ENCODE assay signal across 13 cellular contexts in the genomic region with DNA sequence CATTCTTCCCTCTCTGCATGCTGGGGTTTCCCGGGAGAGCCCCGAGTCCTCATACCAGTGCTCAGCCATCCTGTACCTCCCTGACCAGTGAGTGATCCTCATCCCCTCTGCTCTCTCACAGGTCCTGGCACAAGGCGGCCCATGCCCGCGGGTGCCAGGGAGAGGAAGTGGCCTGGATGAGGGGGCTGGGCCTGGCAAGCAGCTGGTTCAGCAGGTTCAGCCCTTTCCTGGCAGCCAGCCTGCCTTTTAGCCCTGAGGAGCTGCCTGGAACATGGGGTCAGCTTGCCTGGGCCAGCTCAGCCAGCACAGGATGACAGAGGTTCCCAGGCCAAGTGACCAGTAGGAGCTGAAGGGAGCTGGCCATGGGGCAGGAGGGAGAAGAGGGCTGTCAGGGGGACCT. TPM values are rescaled to one million over a fixed set of nuclear protein-coding genes. Genes with fewer than 3 reads are reported as not detected.
A peak's percentile ranks its signal among the peaks of the same experiment; 100 is the strongest.
DNase-seq lines count a peak whose midpoint lies in the region; ATAC-seq and TF ChIP-seq lines count a peak whose summit lies in the region.
"Had no signal": no experiment of that assay in that cellular context is flagged by ENCODE, and none has a peak within 500 bp of the region (broad histone marks: within the 10 kb centered on the region; RNA-seq: fewer than 3 reads in every experiment).

No MANE protein-coding gene starts in this region.

- H3K4me1 Mint-ChIP-seq in progenitor cell of endocrine pancreas (ENCODE audit: low read depth) = peaks cover 3% of the 10 kb centered on the region

- H3K9me3 ChIP-seq in right atrium auricular region = no peaks in the 10 kb centered on the region
- H3K9me3 ChIP-seq in Karpas-422 (ENCODE audit: low read length) = no peaks in the 10 kb centered on the region

- no peak overlapping the region for H3K4me3 Mint-ChIP-seq in progenitor cell of endocrine pancreas (ENCODE audit: low read depth)
- H3K4me3 Mint-ChIP-seq: activated naive CD8-positive, alpha-beta T cell treated with anti-CD3 and anti-CD28 coated beads, Interleukin-2, amount 50 U/mL, for 24 hours had no signal

- TF ChIP-seq CTCF in right atrium auricular region (IDR thresholded peaks at IDR 0.05) (no peak), progenitor cell of endocrine pancreas (IDR thresholded peaks at IDR 0.05; ENCODE audit: unreplicated experiment) (no peak)

- intact Hi-C loops in Right ventricle myocardium inferior (cut with DNase I) = no loop called here

- H2AFZ ChIP-seq in Karpas-422 (ENCODE audit: low read length) = no peak overlapping the region

- H4K20me1 ChIP-seq in Karpas-422 (ENCODE audit: insufficient read depth, low read depth, low read length) = no peaks in the 10 kb centered on the region

- H3K4me3 ChIP-seq in right atrium auricular region (no peak overlapping the region), Karpas-422 (ENCODE audit: low read length) (no peak overlapping the region)

- no peaks in the 10 kb centered on the region for H3K79me2 ChIP-seq in Karpas-422 (ENCODE audit: low read length)

- no peak overlapping the region for H3K9ac ChIP-seq in Karpas-422 (ENCODE audit: low read length)

- H3K27ac Mint-ChIP-seq in progenitor cell of endocrine pancreas = no peak overlapping the region
- H3K27ac Mint-ChIP-seq: activated naive CD8-positive, alpha-beta T cell treated with anti-CD3 and anti-CD28 coated beads, Interleukin-2, amount 50 U/mL, for 24 hours had no signal

- peaks cover 28% of the 10 kb centered on the region for H3K36me3 Mint-ChIP-seq in progenitor cell of endocrine pancreas (ENCODE audit: insufficient read depth)

- peaks cover 4% of the 10 kb centered on the region for H3K9me3 Mint-ChIP-seq in progenitor cell of endocrine pancreas (ENCODE audit: low read depth)
- H3K9me3 Mint-ChIP-seq: activated naive CD8-positive, alpha-beta T cell treated with anti-CD3 and anti-CD28 coated beads, Interleukin-2, amount 50 U/mL, for 24 hours had no signal

- DNase-seq in Right ventricle myocardium inferior (ENCODE audit: missing footprints) = peak; percentile 82
- no peak for DNase-seq in right atrium auricular region (ENCODE audit: low spot score)
- DNase-seq in epidermal melanocyte (ENCODE audit: insufficient read length, low spot score) = peak; percentile 84
- peak; percentile 73 for DNase-seq in medulla oblongata (ENCODE audit: extremely low spot score)
- DNase-seq in NCI-H2227 (lab: John Stamatoyannopoulos, UW; ENCODE audit: unreplicated experiment) = no peak
- DNase-seq in Karpas-422 = no peak
- DNase-seq in progenitor cell of endocrine pancreas (ENCODE audit: low spot score, unreplicated experiment) = no peak
- DNase-seq: activated naive CD8-positive, alpha-beta T cell treated with anti-CD3 and anti-CD28 coated beads, Interleukin-2, amount 50 U/mL, for 24 hours; EL; NCI-H1105; stimulated activated CD4-positive, alpha-beta T cell treated with anti-CD3 and anti-CD28 coated beads, Interleukin-15, amount 100 ng/mL, for 24 hours; T-helper 9 cell had no signal

- H3K9me2 ChIP-seq in Karpas-422 (replicated peaks; ENCODE audit: insufficient read depth, low read length) = no peaks in the 10 kb centered on the region

- H3K36me3 ChIP-seq in right atrium auricular region (peaks cover 37% of the 10 kb centered on the region), Karpas-422 (ENCODE audit: insufficient read depth, low read length) (no peaks in the 10 kb centered on the region)

- H3K27me3 Mint-ChIP-seq in progenitor cell of endocrine pancreas = no peaks in the 10 kb centered on the region
- H3K27me3 Mint-ChIP-seq: activated naive CD8-positive, alpha-beta T cell treated with anti-CD3 and anti-CD28 coated beads, Interleukin-2, amount 50 U/mL, for 24 hours had no signal

- H3K4me2 ChIP-seq in Karpas-422 (ENCODE audit: low read depth, low read length, poor library complexity, severe bottlenecking) = no peak overlapping the region

- H3K27me3 ChIP-seq in right atrium auricular region = no peaks in the 10 kb centered on the region
- H3K27me3 ChIP-seq in Karpas-422 (ENCODE audit: low read length) = no peaks in the 10 kb centered on the region

- no peak overlapping the region for H3K27ac ChIP-seq in right atrium auricular region
- H3K27ac ChIP-seq in Karpas-422 (ENCODE audit: low read length) = no peak overlapping the region

- H3K4me1 ChIP-seq in right atrium auricular region = peaks cover 0 to 13% of the 10 kb centered on the region in 2 donors
- no peaks in the 10 kb centered on the region for H3K4me1 ChIP-seq in Karpas-422 (ENCODE audit: low read length)

- ATAC-seq in Right ventricle myocardium inferior (peak; percentile 75), HG03139 (IDR thresholded peaks at IDR 0.05; ENCODE audit: unreplicated experiment) (no peak)
- ATAC-seq: activated naive CD8-positive, alpha-beta T cell treated with anti-CD3 and anti-CD28 coated beads, Interleukin-2, amount 50 U/mL, for 24 hours had no signal

RNA-seq across cellular contexts. Expression of gene MOCS1, which starts 10.9 kb away (rescaled TPM):
- total RNA-seq in Right ventricle myocardium inferior = 27.2 TPM
- 10 to 100 TPM; 18.7 to 28.0 TPM for total RNA-seq in right atrium auricular region
- total RNA-seq in Karpas-422 (2014; rRNA removed; shearing (Covaris generic); ENCODE audit: low replicate concordance) = not detected in 2 replicates
- total RNA-seq in progenitor cell of endocrine pancreas = 15.9 and 17.5 TPM in 2 replicates

Comparison
In these comparisons a context has a peak if more than half of its experiments do, and no peak if none do; other contexts are left out.
1. DNase-seq: peak in Right ventricle myocardium inferior (single experiment), epidermal melanocyte (single experiment) and medulla oblongata (single experiment); none in right atrium auricular region (single experiment), NCI-H2227 (single experiment), Karpas-422 (single experiment) and progenitor cell of endocrine pancreas (single experiment).
2. RNA of gene MOCS1, which starts 10.9 kb away (total RNA-seq): 18.7 to 28.0 TPM in right atrium auricular region, 27.2 TPM in Right ventricle myocardium inferior (single experiment) and 15.9 to 17.5 TPM in progenitor cell of endocrine pancreas; not detected in Karpas-422; every median in the first group is over 10 times any median in the second.